In the genomic region with DNA sequence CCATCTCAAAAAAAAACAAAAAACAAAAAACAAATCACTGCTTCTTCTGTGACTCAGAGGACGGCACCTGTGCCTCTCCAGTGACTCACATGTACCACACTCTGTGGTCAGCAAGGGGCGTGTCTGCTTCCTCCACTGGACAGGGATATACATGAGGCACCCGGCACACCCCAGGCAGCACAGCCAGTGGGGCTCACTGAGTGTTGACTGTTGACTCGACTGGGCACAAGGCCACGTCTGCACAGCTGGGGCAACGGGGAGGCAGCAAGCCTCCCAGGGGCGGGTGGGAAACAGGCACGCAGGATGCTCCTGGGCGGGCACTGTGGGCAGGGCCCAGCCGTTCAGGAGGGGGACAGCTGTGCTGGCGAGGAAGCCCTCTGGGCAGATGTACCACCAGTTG, we compare ENCODE assay signal across 8 cellular contexts.
DNase-seq lines count a peak whose midpoint lies in the region; ATAC-seq lines count a peak whose summit lies in the region.

No MANE protein-coding gene starts in this region.

- ATAC-seq in GM18873 (IDR thresholded peaks at IDR 0.05; ENCODE audit: low FRiP score, unreplicated experiment) = no peak
- ATAC-seq in GM21381 (IDR thresholded peaks at IDR 0.05; ENCODE audit: unreplicated experiment) = no peak
- ATAC-seq in HG02759 (IDR thresholded peaks at IDR 0.05; ENCODE audit: unreplicated experiment) = no peak

- peak; percentile 47 for DNase-seq in stimulated activated CD4-positive, alpha-beta T cell treated with anti-CD3 and anti-CD28 coated beads, Interleukin-1b, Interleukin-23, amount 100 ng/mL, for 48 hours
- no peak for DNase-seq in stimulated activated CD4-positive, alpha-beta T cell treated with anti-CD3 and anti-CD28 coated beads, Interleukin-4, amount 100 ng/mL, for 4 hours
- peak; percentile 44 to 53 for DNase-seq in activated T-cell treated with anti-CD3 and anti-CD28 coated beads, Interleukin-2, amount 50 U/mL, for 48 hours
- DNase-seq in hepatic stellate cell (ENCODE audit: low spot score) = peak; percentile 92
- no peak for DNase-seq in cerebellar cortex (ENCODE audit: low spot score)

Comparison
In these comparisons a context has a peak if more than half of its experiments do, and no peak if none do; other contexts are left out.
1. DNase-seq: peak in stimulated activated CD4-positive, alpha-beta T cell treated with anti-CD3 and anti-CD28 coated beads, Interleukin-1b, Interleukin-23, amount 100 ng/mL, for 48 hours (single experiment), activated T-cell treated with anti-CD3 and anti-CD28 coated beads, Interleukin-2, amount 50 U/mL, for 48 hours (2 of 2) and hepatic stellate cell (single experiment); none in stimulated activated CD4-positive, alpha-beta T cell treated with anti-CD3 and anti-CD28 coated beads, Interleukin-4, amount 100 ng/mL, for 4 hours (0 of 2) and cerebellar cortex (single experiment).